ENCODE assay signal across 8 cellular contexts in the genomic region with DNA sequence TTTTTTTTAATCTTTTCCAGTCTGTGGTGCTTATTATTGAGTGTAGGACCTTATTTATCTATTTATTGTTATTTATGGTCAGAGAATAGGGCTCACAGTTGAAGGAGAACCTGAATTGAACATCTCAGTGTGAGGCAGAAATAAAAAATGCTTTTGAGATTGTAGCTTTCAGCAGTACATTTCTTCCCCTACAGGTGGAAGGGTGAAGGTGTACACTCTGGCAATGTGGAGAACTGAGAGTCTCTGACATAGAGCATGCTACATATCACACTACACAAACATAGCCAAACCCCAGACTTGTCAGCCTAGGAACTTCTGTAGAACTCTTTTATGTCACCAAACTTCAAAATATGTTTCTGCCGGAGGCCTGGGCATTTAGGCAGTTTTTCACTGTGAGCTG.
DNase-seq lines count a peak whose midpoint lies in the region; ATAC-seq and TF ChIP-seq lines count a peak whose summit lies in the region.

No MANE protein-coding gene starts in this region.

- ATAC-seq in HG03066 (IDR thresholded peaks at IDR 0.05; ENCODE audit: low read depth, unreplicated experiment) = peak; percentile 87
- peak; percentile 83 for ATAC-seq in activated CD8-positive, alpha-beta T cell treated with anti-CD3 and anti-CD28 coated beads, Interleukin-2, amount 10 ng/mL, durations not matched to agents 7 days and 5 days
- ATAC-seq in stimulated activated naive CD8-positive, alpha-beta T cell treated with anti-CD3 and anti-CD28 coated beads, Interleukin-15, Interleukin-2, amounts not matched to agents 100 U/mL and 50 U/mL, for 24 hours = peak; percentile 23

- no peak overlapping the region for H3K4me3 Mint-ChIP-seq in activated CD8-positive, alpha-beta T cell treated with anti-CD3 and anti-CD28 coated beads, Interleukin-2, amount 10 ng/mL, durations not matched to agents 7 days and 5 days

- H3K27me3 Mint-ChIP-seq in activated CD8-positive, alpha-beta T cell treated with anti-CD3 and anti-CD28 coated beads, Interleukin-2, amount 10 ng/mL, durations not matched to agents 7 days and 5 days (ENCODE audit: low read depth) = no peaks in the 10 kb centered on the region

- no peaks in the 10 kb centered on the region for H3K9me3 Mint-ChIP-seq in activated CD8-positive, alpha-beta T cell treated with anti-CD3 and anti-CD28 coated beads, Interleukin-2, amount 10 ng/mL, durations not matched to agents 7 days and 5 days (ENCODE audit: insufficient read depth)

- no peaks in the 10 kb centered on the region for H3K4me1 ChIP-seq in cardiac muscle cell (ENCODE audit: low read depth)
- H3K4me1 ChIP-seq in right atrium auricular region = peaks cover 0 to 7% of the 10 kb centered on the region in 2 donors
- peaks cover 8% of the 10 kb centered on the region for H3K4me1 ChIP-seq in HAP-1

- CTCF ChIA-PET in activated CD8-positive, alpha-beta T cell treated with anti-CD3 and anti-CD28 coated beads, Interleukin-2, amount 10 ng/mL, durations not matched to agents 7 days and 5 days (lab: Charles Lee) = interaction anchor here (0.6 to 4.0 kb wide), 15 partner anchors 8 to 276 kb away, joined by 3 to 20 read pairs (median 3); no protein-coding TSS in a partner anchor

- H3K27ac ChIP-seq in cardiac muscle cell (no peak overlapping the region), right atrium auricular region (no peak overlapping the region)

- H3K9me3 ChIP-seq in cardiac muscle cell (ENCODE audit: low read depth) (no peaks in the 10 kb centered on the region), right atrium auricular region (no peaks in the 10 kb centered on the region), HAP-1 (no peaks in the 10 kb centered on the region)

- peak; percentile 16 for TF ChIP-seq CTCF in cardiac muscle cell (IDR thresholded peaks at IDR 0.05; ENCODE audit: low read depth, low read length)
- TF ChIP-seq CTCF in right atrium auricular region (IDR thresholded peaks at IDR 0.05) = peak in 1 of 2 donors; percentile 10

- in situ Hi-C loops in HAP-1 (cut with MboI; ENCODE audit: low sequenced_read_pairs) = loop anchor here (25.0 kb wide), 2 partner anchors 539 to 1014 kb away; no protein-coding TSS in a partner anchor

- DNase-seq in cardiac muscle cell (ENCODE audit: low read depth in 1 of 2, low spot score in 1 of 2) = peak in 1 of 2 donors; percentile 25
- no peak for DNase-seq in right atrium auricular region (ENCODE audit: low spot score)
- DNase-seq in activated CD8-positive, alpha-beta T cell treated with anti-CD3 and anti-CD28 coated beads, Interleukin-2, amount 10 ng/mL, durations not matched to agents 7 days and 5 days = no peak
- DNase-seq in stimulated activated naive CD8-positive, alpha-beta T cell treated with anti-CD3 and anti-CD28 coated beads, Interleukin-15, Interleukin-2, amounts not matched to agents 100 U/mL and 50 U/mL, for 24 hours = no peak
- DNase-seq in NCI-H524 (lab: John Stamatoyannopoulos, UW) = no peak
- no peak for DNase-seq in HAP-1 (ENCODE audit: low spot score in 2 of 2)
- no peak for DNase-seq in stimulated activated CD4-positive, alpha-beta T cell treated with anti-CD3 and anti-CD28 coated beads, Interleukin-12 subunit alpha, Interleukin-12 subunit beta, amount 100 ng/mL, for 4 hours

- no peak overlapping the region for H3K27ac Mint-ChIP-seq in activated CD8-positive, alpha-beta T cell treated with anti-CD3 and anti-CD28 coated beads, Interleukin-2, amount 10 ng/mL, durations not matched to agents 7 days and 5 days

- no peaks in the 10 kb centered on the region for H3K36me3 ChIP-seq in cardiac muscle cell
- H3K36me3 ChIP-seq in right atrium auricular region = no peaks in the 10 kb centered on the region
- H3K36me3 ChIP-seq in HAP-1 (replicated peaks) = no peaks in the 10 kb centered on the region

- POLR2A ChIA-PET in activated CD8-positive, alpha-beta T cell treated with anti-CD3 and anti-CD28 coated beads, Interleukin-2, amount 10 ng/mL, durations not matched to agents 7 days and 5 days (lab: Charles Lee) = no interaction called here

- H3K27me3 ChIP-seq in cardiac muscle cell (no peaks in the 10 kb centered on the region), right atrium auricular region (no peaks in the 10 kb centered on the region), HAP-1 (ENCODE audit: low read depth) (no peaks in the 10 kb centered on the region)

- peaks cover 35% of the 10 kb centered on the region for H3K36me3 Mint-ChIP-seq in activated CD8-positive, alpha-beta T cell treated with anti-CD3 and anti-CD28 coated beads, Interleukin-2, amount 10 ng/mL, durations not matched to agents 7 days and 5 days (ENCODE audit: low read depth)

- peaks cover 33% of the 10 kb centered on the region for H3K4me1 Mint-ChIP-seq in activated CD8-positive, alpha-beta T cell treated with anti-CD3 and anti-CD28 coated beads, Interleukin-2, amount 10 ng/mL, durations not matched to agents 7 days and 5 days (ENCODE audit: low read depth)

- H3K4me3 ChIP-seq in cardiac muscle cell (no peak overlapping the region), right atrium auricular region (no peak overlapping the region), HAP-1 (no peak overlapping the region)

Comparison
In these comparisons a context has a peak if more than half of its experiments do, and no peak if none do; other contexts are left out.
1. ATAC-seq: peak in every context shown above with its lines; median percentile 87 in HG03066; 83 in activated CD8-positive, alpha-beta T cell treated with anti-CD3 and anti-CD28 coated beads, Interleukin-2, amount 10 ng/mL, durations not matched to agents 7 days and 5 days; 23 in stimulated activated naive CD8-positive, alpha-beta T cell treated with anti-CD3 and anti-CD28 coated beads, Interleukin-15, Interleukin-2, amounts not matched to agents 100 U/mL and 50 U/mL, for 24 hours.